Comparison of ENCODE assay signal across 14 cellular contexts in genomic region chr2:113896791-113897190, GRCh38. TPM values are rescaled to one million over a fixed set of nuclear protein-coding genes. Genes with fewer than 3 reads are reported as not detected.
A peak's percentile ranks its signal among the peaks of the same experiment; 100 is the strongest.
DNase-seq lines count a peak whose midpoint lies in the region; ATAC-seq, FAIRE-seq and TF ChIP-seq lines count a peak whose summit lies in the region.
"Had no signal": no experiment of that assay in that cellular context is flagged by ENCODE, and none has a peak within 500 bp of the region (broad histone marks: within the 10 kb centered on the region; RNA-seq: fewer than 3 reads in every experiment).

No MANE protein-coding gene starts in this region.

- no peaks in the 10 kb centered on the region for H3F3A ChIP-seq in PC-3 (ENCODE audit: low read length, unreplicated experiment)

- ATAC-seq in A549 (no peak), PC-3 (no peak)
- ATAC-seq in activated T-helper 17 cell treated with anti-CD3 and anti-CD28 coated beads, Interleukin-2, amount 50 U/mL, for 72 hours (replicated peaks), result no peak

- 84% methylated on average over 2 of the region's 2 CpGs for WGBS in A549 (ENCODE audit: missing lambda C conversion rate)
- WGBS in adrenal gland, 4 donors, result 39 to 49% (median 40%) methylated on average over 2 of the region's 2 CpGs

- DNase-seq in A549 (ENCODE audit: low read depth in 1 of 2, low spot score in 1 of 2) (no peak), EH (ENCODE audit: low read depth) (peak; percentile 72), keratinocyte (ENCODE audit: low read depth, low spot score) (no peak), NCI-H187 (lab: John Stamatoyannopoulos, UW) (no peak), PC-3 (no peak), adrenal gland (no peak)
- DNase-seq in stimulated activated naive CD4-positive, alpha-beta T cell (lab: John Stamatoyannopoulos, UW), result no peak
- DNase-seq: activated CD4-positive, alpha-beta T cell treated with anti-CD3 and anti-CD28 coated beads for 4 hours; kidney glomerular epithelial cell; MV-4-11; NCI-H526 treated with DMSO at 0.1 percent for 48 hours; ovary; stimulated activated CD4-positive, alpha-beta T cell treated with anti-CD3 and anti-CD28 coated beads, Interleukin-4, amount 100 ng/mL, for 1 hour had no signal

- TF ChIP-seq CTCF in A549 (IDR thresholded peaks at IDR 0.05) (no peak), keratinocyte (optimal IDR thresholded peaks at IDR 0.05 in 1 of 3, IDR thresholded peaks at IDR 0.05 in 1 of 3, conservative IDR thresholded peaks at IDR 0.05 in 1 of 3; ENCODE audit: extremely low read depth in 1 of 3, insufficient read depth in 2 of 3, low read length in 3 of 3) (no peak), PC-3 (conservative IDR thresholded peaks at IDR 0.05; ENCODE audit: low read depth, low read length) (no peak), adrenal gland (IDR thresholded peaks at IDR 0.05) (no peak)

- H3K9me3 ChIP-seq in A549 (no peaks in the 10 kb centered on the region), keratinocyte (ENCODE audit: control insufficient read depth, low read depth, low read length) (no peaks in the 10 kb centered on the region), PC-3 (ENCODE audit: low read length) (no peaks in the 10 kb centered on the region), adrenal gland (replicated peaks in 1 of 3) (no peaks in the 10 kb centered on the region)
- H3K9me3 ChIP-seq: ovary had no signal

- TF ChIP-seq POLR2A in A549 (IDR thresholded peaks at IDR 0.05; ENCODE audit: low read length) (no peak), adrenal gland (IDR thresholded peaks at IDR 0.05) (no peak)

- TF ChIP-seq EP300 in A549 (IDR thresholded peaks at IDR 0.05), result no peak

- H2AFZ ChIP-seq in keratinocyte (ENCODE audit: control insufficient read depth, low read length) (no peak overlapping the region), PC-3 (ENCODE audit: low read length) (no peak overlapping the region)

- dilution Hi-C loops in keratinocyte (cut with MboI; ENCODE audit: extremely low pct_ligation_motif_present, low sequenced_read_pairs), result no loop called here

- H3K4me2 ChIP-seq in A549 (peak overlapping the region; percentile 1; the same call in 1 of the 3 replicates), keratinocyte (ENCODE audit: control insufficient read depth, extremely low read depth, insufficient read depth, low read depth, low read length) (peak overlapping the region; percentile 41), PC-3 (ENCODE audit: low read length) (no peak overlapping the region)

- BruUV-seq in PC-3 (replicated peaks; lab: Mats Ljungman, UMichigan), result no TSS peak

- H3K27ac ChIP-seq in A549 (peak overlapping the region in 1 of 2 experiments; percentile 22; a peak in 1 of 6 replicates), keratinocyte (ENCODE audit: control insufficient read depth, insufficient read depth, low read length) (no peak overlapping the region), PC-3 (ENCODE audit: low read length) (no peak overlapping the region), adrenal gland (peak overlapping the region in 1 of 5 donors; percentile 18)
- H3K27ac ChIP-seq: ovary had no signal

- no peaks in the 10 kb centered on the region for H3K9me2 ChIP-seq in PC-3 (replicated peaks; ENCODE audit: low read length)

- H3K27me3 Mint-ChIP-seq in activated T-helper 17 cell treated with anti-CD3 and anti-CD28 coated beads, Interleukin-2, amount 50 U/mL, for 72 hours, result no peaks in the 10 kb centered on the region

- POLR2A ChIA-PET in A549 (lab: Yijun Ruan, JAX) (interaction anchor here (2.3 kb wide), 1 partner anchor 140 kb away, joined by 9 read pairs; the partner anchor contains the start of gene SLC35F5), PC-3 (lab: Charles Lee; ENCODE audit: unreplicated experiment) (interaction anchor here (0.6 kb wide), 1 partner anchor 17 kb away, joined by 21 read pairs; no protein-coding TSS in a partner anchor)

- H3K9ac ChIP-seq in keratinocyte (ENCODE audit: control insufficient read depth, extremely low read depth, insufficient read depth, low read length) (no peak overlapping the region), PC-3 (ENCODE audit: low read length) (no peak overlapping the region)

- TF ChIP-seq RAD21 in A549 (conservative IDR thresholded peaks at IDR 0.05 in 1 of 2, IDR thresholded peaks at IDR 0.05 in 1 of 2), result no peak

- H4K20me1 ChIP-seq in keratinocyte (ENCODE audit: control insufficient read depth, extremely low read depth, insufficient read depth, low read length), result peaks cover 20% of the 10 kb centered on the region
- peaks cover 81% of the 10 kb centered on the region for H4K20me1 ChIP-seq in PC-3 (ENCODE audit: low read length)

- intact Hi-C loops in PC-3 (cut with micrococcal nuclease), result no loop called here
- intact Hi-C loops in adrenal gland (cut with DNase I), result loop anchor here in 1 of 2 donors (10.0 kb wide), 1 partner anchor 142 kb away; the partner anchor contains the start of gene SLC35F5

- H3K4me1 Mint-ChIP-seq in activated T-helper 17 cell treated with anti-CD3 and anti-CD28 coated beads, Interleukin-2, amount 50 U/mL, for 72 hours, result peaks cover 72% of the 10 kb centered on the region

- peaks cover 99% of the 10 kb centered on the region for H3K79me2 ChIP-seq in keratinocyte (ENCODE audit: control insufficient read depth, insufficient read depth, low read length)
- peaks cover 100% of the 10 kb centered on the region for H3K79me2 ChIP-seq in PC-3 (ENCODE audit: low read length)

- no peak for FAIRE-seq in A549 (lab: Jason Lieb, UNC)
- no peak for FAIRE-seq in keratinocyte (lab: Jason Lieb, UNC)

- peak overlapping the region; percentile 49 for H3K27ac Mint-ChIP-seq in activated T-helper 17 cell treated with anti-CD3 and anti-CD28 coated beads, Interleukin-2, amount 50 U/mL, for 72 hours

- H3K9me3 Mint-ChIP-seq in activated T-helper 17 cell treated with anti-CD3 and anti-CD28 coated beads, Interleukin-2, amount 50 U/mL, for 72 hours, result no peaks in the 10 kb centered on the region

- no peak overlapping the region for H3K4me3 ChIP-seq in A549
- no peak overlapping the region for H3K4me3 ChIP-seq in keratinocyte (ENCODE audit: control insufficient read depth in 2 of 3, extremely low read depth in 1 of 3, insufficient read depth in 2 of 3, low read depth in 1 of 3, low read length in 3 of 3)
- no peak overlapping the region for H3K4me3 ChIP-seq in PC-3 (ENCODE audit: low read length)
- no peak overlapping the region for H3K4me3 ChIP-seq in adrenal gland
- H3K4me3 ChIP-seq: ovary had no signal

- H3K4me1 ChIP-seq in A549 (peaks cover 91% of the 10 kb centered on the region), keratinocyte (ENCODE audit: control insufficient read depth, extremely low read depth, insufficient read depth, low read length) (peaks cover 48% of the 10 kb centered on the region), PC-3 (ENCODE audit: insufficient read depth, low read length) (peaks cover 54% of the 10 kb centered on the region), adrenal gland (replicated peaks in 1 of 2) (peaks cover 62 to 100% of the 10 kb centered on the region in 2 donors)

- CTCF ChIA-PET in A549 (lab: Yijun Ruan, JAX) (no interaction called here), PC-3 (lab: Charles Lee) (no interaction called here)

- H3K27me3 ChIP-seq in keratinocyte (ENCODE audit: control insufficient read depth, extremely low read depth, insufficient read depth, low read length), result no peaks in the 10 kb centered on the region
- no peaks in the 10 kb centered on the region for H3K27me3 ChIP-seq in PC-3 (ENCODE audit: low read length)
- H3K27me3 ChIP-seq in adrenal gland, result no peaks in the 10 kb centered on the region
- H3K27me3 ChIP-seq: ovary had no signal

- H3K9me1 ChIP-seq in keratinocyte (ENCODE audit: control insufficient read depth, extremely low read depth, insufficient read depth, low read length), result peaks cover 5% of the 10 kb centered on the region

- H3K36me3 ChIP-seq in keratinocyte (ENCODE audit: control insufficient read depth in 2 of 2, extremely low read depth in 1 of 2, insufficient read depth in 2 of 2, low read length in 2 of 2) (peaks cover 0 to 2% of the 10 kb centered on the region in 2 experiments), PC-3 (ENCODE audit: low read depth, low read length) (peaks cover 6% of the 10 kb centered on the region; the same call in 1 of the 2 replicates), adrenal gland (replicated peaks in 1 of 2) (no peaks in the 10 kb centered on the region)
- H3K36me3 ChIP-seq: ovary had no signal

- peak overlapping the region; percentile 93 for H3K4me3 Mint-ChIP-seq in activated T-helper 17 cell treated with anti-CD3 and anti-CD28 coated beads, Interleukin-2, amount 50 U/mL, for 72 hours

- H3K36me3 Mint-ChIP-seq in activated T-helper 17 cell treated with anti-CD3 and anti-CD28 coated beads, Interleukin-2, amount 50 U/mL, for 72 hours (ENCODE audit: low read depth), result peaks cover 89% of the 10 kb centered on the region

TF ChIP-seq in A549, 52 proteins besides CTCF, POLR2A, EP300 and RAD21:
- TF ChIP-seq RCOR1 (IDR thresholded peaks at IDR 0.05; ENCODE audit: low read depth, low read length) (no peak), KDM5A (IDR thresholded peaks at IDR 0.05) (no peak)

RNA-seq across cellular contexts. Expression of gene ACTR3, which starts 6.9 kb away (rescaled TPM):
- polyA plus RNA-seq in A549 (2011; rRNA removed) (282 and 412 TPM in 2 replicates), A549 (2017; fragmentation: RNase III; extraction: RNeasy Plus Mini Kit Qiagen cat#74134 plus additional on column Dnase treatment) (359 to 392 TPM (median 378 TPM) in 3 replicates), keratinocyte (230 to 340 TPM (median 232 TPM) in 3 replicates), adrenal gland (100 to 1,000 TPM in 1 of 3 donors, 10 to 100 TPM in 2; 28.1 to 227 (median 30.7) TPM)
- polyA plus RNA-seq in A549 (2012; cell fraction: cytosol; rRNA removed), result 113 and 114 TPM in 2 replicates
- polyA plus RNA-seq in A549 (2012; cell fraction: nucleus; rRNA removed), result 43.6 and 53.8 TPM in 2 replicates
- polyA minus RNA-seq in A549 (2011; rRNA and poly(A)+ RNA removed), result 214 and 239 TPM in 2 replicates
- total RNA-seq in activated T-helper 17 cell treated with anti-CD3 and anti-CD28 coated beads, Interleukin-2, amount 50 U/mL, for 72 hours, result 100 to 1,000 TPM; 441 to 618 TPM
- 221 TPM for polyA plus RNA-seq in keratinocyte (2011; ENCODE audit: low read depth)
- 219 and 347 TPM in 2 replicates for polyA plus RNA-seq in keratinocyte (2011; cell fraction: cytosol; rRNA removed)
- 170 and 240 TPM in 2 replicates for polyA plus RNA-seq in keratinocyte (2011; cell fraction: nucleus; rRNA removed)
- 159 and 232 TPM in 2 replicates for polyA plus RNA-seq in keratinocyte (2012; ENCODE audit: low replicate concordance)
- 103 to 389 TPM (median 268 TPM) in 3 replicates for polyA minus RNA-seq in keratinocyte
- 491 TPM for polyA minus RNA-seq in keratinocyte (2011; cell fraction: cytosol; rRNA and poly(A)+ RNA removed)
- 108 and 203 TPM in 2 replicates for polyA minus RNA-seq in keratinocyte (2011; cell fraction: nucleus; rRNA and poly(A)+ RNA removed)
- total RNA-seq in PC-3 (2014; rRNA removed) (177 and 197 TPM in 2 replicates), adrenal gland (100 to 1,000 TPM; 103 to 530 (median 234) TPM)
